Comparison of ENCODE assay signal across 8 cellular contexts in the genomic region with DNA sequence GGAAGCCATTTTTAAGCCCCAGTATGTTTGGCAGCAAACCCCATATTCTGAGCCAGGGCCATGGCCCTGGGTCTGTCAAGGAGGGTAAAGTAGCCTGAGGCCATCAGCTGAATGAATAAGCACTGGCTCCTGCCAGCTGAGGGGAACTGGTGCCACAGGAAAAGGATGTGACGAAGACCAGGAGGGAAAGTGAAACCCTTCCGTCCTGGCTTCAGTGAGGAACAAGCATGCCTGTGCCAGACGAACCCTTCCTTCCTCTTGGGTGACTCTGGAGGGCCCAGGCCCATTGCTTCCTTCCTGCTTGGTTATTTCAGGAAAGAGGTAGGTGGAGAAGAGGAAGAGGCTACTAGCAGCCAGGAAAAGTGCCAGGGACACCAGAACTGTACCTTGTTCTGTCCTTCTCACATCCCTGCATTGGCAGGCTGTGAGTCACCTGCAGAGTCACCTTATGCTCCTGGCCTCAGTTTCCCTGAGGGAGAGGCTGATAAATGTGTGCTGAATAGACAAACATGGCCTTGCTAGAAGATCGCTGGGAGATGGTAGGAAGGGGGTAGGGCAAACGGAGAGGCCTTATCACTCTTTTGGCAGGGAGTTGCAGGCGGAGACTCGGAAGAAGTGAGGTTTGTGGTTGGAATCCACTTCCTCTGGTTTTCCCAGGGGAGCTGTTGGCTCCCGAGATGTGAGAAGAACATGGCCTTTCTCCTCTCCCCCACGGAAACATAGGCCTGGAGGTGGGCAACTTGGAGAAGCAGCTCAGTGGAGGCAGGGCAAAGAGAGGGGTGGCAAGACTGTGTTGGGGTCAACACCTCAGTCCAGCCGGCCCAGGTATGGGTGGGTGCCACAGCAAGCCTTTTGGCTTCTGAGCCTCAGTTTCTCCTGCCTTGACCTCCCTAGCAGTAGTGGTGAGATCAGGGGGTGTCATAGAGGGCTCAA. TPM values are rescaled to one million over a fixed set of nuclear protein-coding genes. Genes with fewer than 3 reads are reported as not detected.
DNase-seq lines count a peak whose midpoint lies in the region; ATAC-seq, FAIRE-seq and TF ChIP-seq lines count a peak whose summit lies in the region.

No MANE protein-coding gene starts in this region.

- DNase-seq in MG63 (peak; percentile 80), HTR-8/SVneo (ENCODE audit: insufficient read length, low spot score) (no peak)
- DNase-seq in activated CD4-positive, alpha-beta T cell treated with anti-CD3 and anti-CD28 coated beads, Interleukin-2, amount 10 ng/mL, durations not matched to agents 7 days and 5 days = peak; percentile 81
- peak; percentile 35 to 50 for DNase-seq in stimulated activated CD8-positive, alpha-beta memory T cell treated with anti-CD3 and anti-CD28 coated beads, Interleukin-4, amount 100 ng/mL, for 4 hours (ENCODE audit: low read depth in 2 of 2, low spot score in 1 of 2)

- peaks cover 82% of the 10 kb centered on the region for H3K4me1 Mint-ChIP-seq in activated CD4-positive, alpha-beta T cell treated with anti-CD3 and anti-CD28 coated beads, Interleukin-2, amount 10 ng/mL, durations not matched to agents 7 days and 5 days
- peaks cover 75% of the 10 kb centered on the region for H3K4me1 Mint-ChIP-seq in dendritic cell treated with granulocyte-macrophage colony-stimulating factor and Interleukin-4, amounts not matched to agents 40 ng/mL and 50 ng/mL, for 4 days (ENCODE audit: low read depth)

- no peaks in the 10 kb centered on the region for H3K27me3 ChIP-seq in MG63
- no peaks in the 10 kb centered on the region for H3K27me3 ChIP-seq in mononuclear cell (ENCODE audit: insufficient read depth, low read length)

- FAIRE-seq in HTR-8/SVneo (lab: Jason Lieb, UNC) = no peak

- H3K4me3 Mint-ChIP-seq in activated CD4-positive, alpha-beta T cell treated with anti-CD3 and anti-CD28 coated beads, Interleukin-2, amount 10 ng/mL, durations not matched to agents 7 days and 5 days = peak overlapping the region; percentile 80
- H3K4me3 Mint-ChIP-seq in dendritic cell treated with granulocyte-macrophage colony-stimulating factor and Interleukin-4, amounts not matched to agents 40 ng/mL and 50 ng/mL, for 4 days = peak overlapping the region; percentile 72

- intact Hi-C loops in dendritic cell treated with granulocyte-macrophage colony-stimulating factor and Interleukin-4, amounts not matched to agents 40 ng/mL and 50 ng/mL, for 4 days (cut with micrococcal nuclease) = loop anchor here (1.0 kb wide), 2 partner anchors 24 to 48 kb away; no protein-coding TSS in a partner anchor

- H3K27me3 Mint-ChIP-seq in activated CD4-positive, alpha-beta T cell treated with anti-CD3 and anti-CD28 coated beads, Interleukin-2, amount 10 ng/mL, durations not matched to agents 7 days and 5 days = no peaks in the 10 kb centered on the region
- H3K27me3 Mint-ChIP-seq in dendritic cell treated with granulocyte-macrophage colony-stimulating factor and Interleukin-4, amounts not matched to agents 40 ng/mL and 50 ng/mL, for 4 days = no peaks in the 10 kb centered on the region

- no peaks in the 10 kb centered on the region for H3K9me3 Mint-ChIP-seq in activated CD4-positive, alpha-beta T cell treated with anti-CD3 and anti-CD28 coated beads, Interleukin-2, amount 10 ng/mL, durations not matched to agents 7 days and 5 days
- no peaks in the 10 kb centered on the region for H3K9me3 Mint-ChIP-seq in dendritic cell treated with granulocyte-macrophage colony-stimulating factor and Interleukin-4, amounts not matched to agents 40 ng/mL and 50 ng/mL, for 4 days

- POLR2A ChIA-PET in activated CD4-positive, alpha-beta T cell treated with anti-CD3 and anti-CD28 coated beads, Interleukin-2, amount 10 ng/mL, durations not matched to agents 7 days and 5 days (lab: Charles Lee) = interaction anchor here (0.5 to 1.1 kb wide), 6 partner anchors 9 to 163 kb away, joined by 3 to 10 read pairs (median 3); no protein-coding TSS in a partner anchor

- H3K4me3 ChIP-seq in MG63 (peak overlapping the region; percentile 25), mononuclear cell (ENCODE audit: low read length) (peak overlapping the region; percentile 56)

- peak overlapping the region; percentile 41 for H3K27ac ChIP-seq in C4-2B

- H3K9me3 ChIP-seq in MG63 (no peaks in the 10 kb centered on the region), mononuclear cell (ENCODE audit: low read depth, low read length) (no peaks in the 10 kb centered on the region)

- peaks cover 24% of the 10 kb centered on the region for H3K36me3 ChIP-seq in MG63

- TF ChIP-seq CTCF in C4-2B (conservative IDR thresholded peaks at IDR 0.05) = no peak

- peaks cover 75% of the 10 kb centered on the region for H3K4me1 ChIP-seq in mononuclear cell (ENCODE audit: insufficient read depth, low read length)

- CTCF ChIA-PET in activated CD4-positive, alpha-beta T cell treated with anti-CD3 and anti-CD28 coated beads, Interleukin-2, amount 10 ng/mL, durations not matched to agents 7 days and 5 days (lab: Charles Lee) = interaction anchor here (0.6 to 6.6 kb wide), 14 partner anchors 10 to 204 kb away, joined by 3 to 64 read pairs (median 3); a partner anchor contains a TSS

- H3K27ac Mint-ChIP-seq in activated CD4-positive, alpha-beta T cell treated with anti-CD3 and anti-CD28 coated beads, Interleukin-2, amount 10 ng/mL, durations not matched to agents 7 days and 5 days = peak overlapping the region; percentile 99
- H3K27ac Mint-ChIP-seq in dendritic cell treated with granulocyte-macrophage colony-stimulating factor and Interleukin-4, amounts not matched to agents 40 ng/mL and 50 ng/mL, for 4 days = peak overlapping the region; percentile 93

- peaks cover 61% of the 10 kb centered on the region for H3K36me3 Mint-ChIP-seq in activated CD4-positive, alpha-beta T cell treated with anti-CD3 and anti-CD28 coated beads, Interleukin-2, amount 10 ng/mL, durations not matched to agents 7 days and 5 days (ENCODE audit: low read depth)
- H3K36me3 Mint-ChIP-seq in dendritic cell treated with granulocyte-macrophage colony-stimulating factor and Interleukin-4, amounts not matched to agents 40 ng/mL and 50 ng/mL, for 4 days (ENCODE audit: low read depth) = peaks cover 76% of the 10 kb centered on the region

- peak; percentile 63 for ATAC-seq in GM21381 (IDR thresholded peaks at IDR 0.05; ENCODE audit: unreplicated experiment)

RNA-seq across cellular contexts. Expression of a gene that starts 37.4 kb away (rescaled TPM):
- not detected in 2 replicates for total RNA-seq in MG63 (2014; rRNA removed; shearing (Covaris generic); ENCODE audit: low replicate concordance)
- not detected for total RNA-seq in activated CD4-positive, alpha-beta T cell treated with anti-CD3 and anti-CD28 coated beads, Interleukin-2, amount 10 ng/mL, durations not matched to agents 7 days and 5 days
- total RNA-seq in mononuclear cell = not detected

RNA-seq across cellular contexts. Expression of a gene that starts 47.5 kb away (rescaled TPM):
- 63.0 and 64.2 TPM in 2 replicates for total RNA-seq in MG63 (2014; rRNA removed; shearing (Covaris generic); ENCODE audit: low replicate concordance)
- total RNA-seq in activated CD4-positive, alpha-beta T cell treated with anti-CD3 and anti-CD28 coated beads, Interleukin-2, amount 10 ng/mL, durations not matched to agents 7 days and 5 days = 10 to 100 TPM; 57.1 to 58.8 TPM
- total RNA-seq in mononuclear cell = 37.6 TPM
